In genomic region chr20:43961116-43961515, GRCh38 we compare ENCODE assay signal across 19 cellular contexts.
"Had no signal": no experiment of that assay in that cellular context is flagged by ENCODE, and none has a peak within 500 bp of the region (broad histone marks: within the 10 kb centered on the region; RNA-seq: fewer than 3 reads in every experiment).

No MANE protein-coding gene starts in this region.

- H3K36me3 ChIP-seq: gastrocnemius medialis, prostate gland had no signal

- H3K4me1 ChIP-seq: gastrocnemius medialis, prostate gland had no signal

- DNase-seq: activated CD4-positive, alpha-beta T cell treated with anti-CD3 and anti-CD28 coated beads, Interleukin-2, amount 50 U/mL, for 1 hour; activated gamma-delta T cell treated with Interleukin-2 at 50 U/mL for 16 hours; cortex of kidney; effector CD4-positive, alpha-beta T cell; gastrocnemius medialis; head of caudate nucleus; kidney; midbrain; right cardiac atrium; T1000; trophoblast cell had no signal

- H3K4me3 Mint-ChIP-seq: activated T-helper 1 cell treated with anti-CD3 and anti-CD28 coated beads, Interleukin-12 subunit alpha, Interleukin-12 subunit beta, Interleukin-2, Interleukin-4 antibody, amounts not matched to agents 30 ng/mL and 10 ng/mL and 1 ng/mL, durations not matched to agents 14 hours and 24 hours and 36 hours; neural crest cell; stimulated activated naive CD8-positive, alpha-beta T cell treated with anti-CD3 and anti-CD28 coated beads, Interleukin-15, Interleukin-2, amounts not matched to agents 100 ng/mL and 50 ng/mL, for 24 hours had no signal

- H3K9me3 ChIP-seq: gastrocnemius medialis, prostate gland had no signal

- H3K9me3 Mint-ChIP-seq: neural crest cell had no signal

- H3K27ac Mint-ChIP-seq: activated T-helper 1 cell treated with anti-CD3 and anti-CD28 coated beads, Interleukin-12 subunit alpha, Interleukin-12 subunit beta, Interleukin-2, Interleukin-4 antibody, amounts not matched to agents 30 ng/mL and 10 ng/mL and 1 ng/mL, durations not matched to agents 14 hours and 24 hours and 36 hours; stimulated activated naive CD8-positive, alpha-beta T cell treated with anti-CD3 and anti-CD28 coated beads, Interleukin-15, Interleukin-2, amounts not matched to agents 100 ng/mL and 50 ng/mL, for 24 hours had no signal

- H3K4me3 ChIP-seq: gastrocnemius medialis, lung, prostate gland, skin epidermis had no signal

- H3K27ac ChIP-seq: gastrocnemius medialis, prostate gland, skin epidermis had no signal

- ATAC-seq: esophagus mucosa, gastrocnemius medialis, left lobe of liver, right cardiac atrium had no signal
